ENCODE assay signal across 12 cellular contexts in genomic region chr1:204442376-204443259, GRCh38. TPM values are rescaled to one million over a fixed set of nuclear protein-coding genes. Genes with fewer than 3 reads are reported as not detected.
DNase-seq lines count a peak whose midpoint lies in the region; ATAC-seq and TF ChIP-seq lines count a peak whose summit lies in the region.
"Had no signal": no experiment of that assay in that cellular context is flagged by ENCODE, and none has a peak within 500 bp of the region (broad histone marks: within the 10 kb centered on the region; RNA-seq: fewer than 3 reads in every experiment).

No MANE protein-coding gene starts in this region.

- BruUV-seq in PC-9 (replicated peaks; lab: Mats Ljungman, UMichigan) (no TSS peak), A673 (replicated peaks; lab: Mats Ljungman, UMichigan) (no TSS peak)

- no peak for DNase-seq in PC-9
- DNase-seq in endothelial cell (ENCODE audit: low spot score) = no peak
- no peak for DNase-seq in lung (ENCODE audit: low spot score)
- DNase-seq in thoracic aorta (ENCODE audit: low spot score) = no peak
- no peak for DNase-seq in A673 (ENCODE audit: low spot score)
- no peak for DNase-seq in H4 (ENCODE audit: low spot score)
- DNase-seq: activated CD8-positive, alpha-beta memory T cell treated with anti-CD3 and anti-CD28 coated beads, Interleukin-2, amount 10 ng/mL, durations not matched to agents 7 days and 5 days; HCEC 1CT; naive thymus-derived CD8-positive, alpha-beta T cell; NCI-H187 had no signal

- 84 to 93% methylated on average over 13 of the region's 13 CpGs for WGBS in lung, 2 donors

- TF ChIP-seq CTCF in PC-9 (conservative IDR thresholded peaks at IDR 0.05) (no peak), endothelial cell (IDR thresholded peaks at IDR 0.05; ENCODE audit: unreplicated experiment) (no peak), lung (IDR thresholded peaks at IDR 0.05; ENCODE audit: control extremely low read depth, extremely low read depth) (no peak), thoracic aorta (IDR thresholded peaks at IDR 0.05) (no peak), A673 (conservative IDR thresholded peaks at IDR 0.05; ENCODE audit: low read depth, low read length) (no peak)

- H3K4me2 ChIP-seq in PC-9 = peak overlapping the region; percentile 63

- H3K4me3 Mint-ChIP-seq in endothelial cell (ENCODE audit: unreplicated experiment) = peak overlapping the region; percentile 80
- H3K4me3 Mint-ChIP-seq: activated CD8-positive, alpha-beta memory T cell treated with anti-CD3 and anti-CD28 coated beads, Interleukin-2, amount 10 ng/mL, durations not matched to agents 7 days and 5 days; naive thymus-derived CD8-positive, alpha-beta T cell had no signal

- no peaks in the 10 kb centered on the region for H4K20me1 ChIP-seq in PC-9 (ENCODE audit: insufficient read depth)

- H3K27me3 ChIP-seq in PC-9 (ENCODE audit: insufficient read depth, low read depth) (no peaks in the 10 kb centered on the region), lung (ENCODE audit: control insufficient read depth, insufficient read depth) (no peaks in the 10 kb centered on the region), thoracic aorta (replicated peaks; ENCODE audit: insufficient read depth) (no peaks in the 10 kb centered on the region), A673 (replicated peaks; ENCODE audit: insufficient read depth, low read depth, low read length, poor library complexity) (no peaks in the 10 kb centered on the region)

- H3K27ac ChIP-seq in PC-9 (peak overlapping the region; percentile 89), lung (ENCODE audit: low read depth in 1 of 2, low read length in 1 of 2) (peak overlapping the region; percentile 48 to 62), thoracic aorta (peak overlapping the region; percentile 80 to 88), A673 (ENCODE audit: low read depth, low read length, poor library complexity, severe bottlenecking) (no peak overlapping the region)

- no peaks in the 10 kb centered on the region for H3K9me2 ChIP-seq in PC-9 (ENCODE audit: insufficient read depth)

- peaks cover 45% of the 10 kb centered on the region for H3K4me1 Mint-ChIP-seq in endothelial cell (ENCODE audit: unreplicated experiment)

- CTCF ChIA-PET in PC-9 (lab: Charles Lee) = interaction anchor here (0.6 to 0.7 kb wide), 2 partner anchors 25 to 313 kb away, joined by 3 to 4 read pairs; no protein-coding TSS in a partner anchor
- CTCF ChIA-PET in A673 (lab: Charles Lee) = no interaction called here

- H3K4me1 ChIP-seq in PC-9 (replicated peaks; ENCODE audit: insufficient read depth) (peaks cover 78% of the 10 kb centered on the region), lung (ENCODE audit: control insufficient read depth in 2 of 2, insufficient read depth in 2 of 2, low read length in 2 of 2) (peaks cover 0 to 8% of the 10 kb centered on the region in 2 donors), thoracic aorta (ENCODE audit: control insufficient read depth in 1 of 2, low read depth in 2 of 2) (peaks cover 45 to 78% of the 10 kb centered on the region in 2 donors), A673 (ENCODE audit: insufficient read depth, low read length, poor library complexity, severe bottlenecking) (peaks cover 7% of the 10 kb centered on the region)

- ATAC-seq in lung (ENCODE audit: insufficient read depth, low FRiP score) (no peak), thoracic aorta (ENCODE audit: insufficient number of reproducible peaks, low FRiP score, low read depth) (no peak), GM21381 (IDR thresholded peaks at IDR 0.05; ENCODE audit: unreplicated experiment) (no peak), HG03432 (IDR thresholded peaks at IDR 0.05; ENCODE audit: unreplicated experiment) (no peak)
- ATAC-seq: activated CD8-positive, alpha-beta memory T cell treated with anti-CD3 and anti-CD28 coated beads, Interleukin-2, amount 10 ng/mL, durations not matched to agents 7 days and 5 days; naive thymus-derived CD8-positive, alpha-beta T cell had no signal

- intact Hi-C loops in PC-9 (cut with micrococcal nuclease; ENCODE audit: unreplicated experiment) = loop anchor here (2.0 kb wide), 1 partner anchor 36 kb away; no protein-coding TSS in a partner anchor
- intact Hi-C loops in A673 (cut with micrococcal nuclease; ENCODE audit: unreplicated experiment) = loop anchor here (10.0 kb wide), 1 partner anchor 362 kb away; no protein-coding TSS in a partner anchor

- peaks cover 13% of the 10 kb centered on the region for H3K27me3 Mint-ChIP-seq in endothelial cell (ENCODE audit: unreplicated experiment)
- H3K27me3 Mint-ChIP-seq: activated CD8-positive, alpha-beta memory T cell treated with anti-CD3 and anti-CD28 coated beads, Interleukin-2, amount 10 ng/mL, durations not matched to agents 7 days and 5 days; naive thymus-derived CD8-positive, alpha-beta T cell had no signal

- no peak overlapping the region for H2AFZ ChIP-seq in PC-9

- no peak overlapping the region for H3K27ac Mint-ChIP-seq in endothelial cell (ENCODE audit: unreplicated experiment)
- H3K27ac Mint-ChIP-seq: activated CD8-positive, alpha-beta memory T cell treated with anti-CD3 and anti-CD28 coated beads, Interleukin-2, amount 10 ng/mL, durations not matched to agents 7 days and 5 days had no signal

- H3K9me3 ChIP-seq in PC-9 (ENCODE audit: insufficient read depth, low read depth) = peaks cover 5% of the 10 kb centered on the region
- H3K9me3 ChIP-seq in lung (ENCODE audit: control insufficient read depth in 2 of 2, insufficient read depth in 1 of 2, low read length in 1 of 2) = no peaks in the 10 kb centered on the region
- no peaks in the 10 kb centered on the region for H3K9me3 ChIP-seq in thoracic aorta
- no peaks in the 10 kb centered on the region for H3K9me3 ChIP-seq in A673 (ENCODE audit: low read depth, low read length, poor library complexity, severe bottlenecking)

- peaks cover 91% of the 10 kb centered on the region for H3K36me3 Mint-ChIP-seq in endothelial cell (ENCODE audit: low read depth, unreplicated experiment)

- peak overlapping the region; percentile 15; the same call in 1 of the 2 replicates for H3K4me3 ChIP-seq in PC-9
- no peak overlapping the region for H3K4me3 ChIP-seq in lung
- H3K4me3 ChIP-seq in thoracic aorta = no peak overlapping the region
- no peak overlapping the region for H3K4me3 ChIP-seq in A673 (ENCODE audit: low read depth, low read length, poor library complexity, severe bottlenecking)

- POLR2A ChIA-PET in PC-9 (lab: Charles Lee; ENCODE audit: unreplicated experiment) (interaction anchor here (0.6 to 0.7 kb wide), 2 partner anchors 13 to 363 kb away, joined by 3 to 5 read pairs; no protein-coding TSS in a partner anchor), A673 (lab: Charles Lee; ENCODE audit: low non-redundant PET) (no interaction called here)

- H3F3A ChIP-seq in PC-9 (ENCODE audit: insufficient read depth, low read depth) = peaks cover 76% of the 10 kb centered on the region

- peaks cover 43% of the 10 kb centered on the region for H3K79me2 ChIP-seq in PC-9 (ENCODE audit: low read depth)

- H3K36me3 ChIP-seq in PC-9 (ENCODE audit: low read depth) (peaks cover 61% of the 10 kb centered on the region), lung (ENCODE audit: control insufficient read depth in 2 of 2, insufficient read depth in 2 of 2, low read length in 2 of 2) (peaks cover 4 to 35% of the 10 kb centered on the region in 2 donors), thoracic aorta (peaks cover 20% of the 10 kb centered on the region), A673 (ENCODE audit: insufficient read depth, low read length, poor library complexity, severe bottlenecking) (peaks cover 15% of the 10 kb centered on the region)

- H3K9me3 Mint-ChIP-seq in endothelial cell (ENCODE audit: unreplicated experiment) = no peaks in the 10 kb centered on the region
- H3K9me3 Mint-ChIP-seq: naive thymus-derived CD8-positive, alpha-beta T cell had no signal

RNA-seq across cellular contexts. Expression of gene PPP1R15B, which starts 31.0 kb away (rescaled TPM):
- 37.3 and 40.9 TPM in 2 replicates for total RNA-seq in PC-9 (2021)
- total RNA-seq in endothelial cell (ENCODE audit: unreplicated experiment) = 43.2 TPM
- 10 to 100 TPM; 43.9 to 57.0 TPM for total RNA-seq in lung
- polyA plus RNA-seq in lung = 10 to 100 TPM; 14.6 to 29.8 TPM
- total RNA-seq in thoracic aorta = 10 to 100 TPM; 40.1 to 64.5 TPM
- 46.9 and 52.5 TPM in 2 replicates for total RNA-seq in A673 (2021)
- total RNA-seq in H4 (2014; rRNA removed; shearing (Covaris generic)) = 17.9 and 19.2 TPM in 2 replicates

RNA-seq across cellular contexts. Expression of gene PIK3C2B, which starts 52.0 kb away (rescaled TPM):
- 51.6 and 52.4 TPM in 2 replicates for total RNA-seq in PC-9 (2021)
- total RNA-seq in endothelial cell (ENCODE audit: unreplicated experiment) = 256 TPM
- total RNA-seq in lung = 10 to 100 TPM; 36.9 to 37.6 TPM
- 10 to 100 TPM; 11.9 to 13.2 TPM for polyA plus RNA-seq in lung
- 10 to 100 TPM; 34.5 to 44.4 TPM for total RNA-seq in thoracic aorta
- 18.0 and 25.5 TPM in 2 replicates for total RNA-seq in A673 (2021)
- total RNA-seq in H4 (2014; rRNA removed; shearing (Covaris generic)) = 2.4 and 3.4 TPM in 2 replicates
